ENCODE assay signal across 2 cellular contexts in the genomic region with DNA sequence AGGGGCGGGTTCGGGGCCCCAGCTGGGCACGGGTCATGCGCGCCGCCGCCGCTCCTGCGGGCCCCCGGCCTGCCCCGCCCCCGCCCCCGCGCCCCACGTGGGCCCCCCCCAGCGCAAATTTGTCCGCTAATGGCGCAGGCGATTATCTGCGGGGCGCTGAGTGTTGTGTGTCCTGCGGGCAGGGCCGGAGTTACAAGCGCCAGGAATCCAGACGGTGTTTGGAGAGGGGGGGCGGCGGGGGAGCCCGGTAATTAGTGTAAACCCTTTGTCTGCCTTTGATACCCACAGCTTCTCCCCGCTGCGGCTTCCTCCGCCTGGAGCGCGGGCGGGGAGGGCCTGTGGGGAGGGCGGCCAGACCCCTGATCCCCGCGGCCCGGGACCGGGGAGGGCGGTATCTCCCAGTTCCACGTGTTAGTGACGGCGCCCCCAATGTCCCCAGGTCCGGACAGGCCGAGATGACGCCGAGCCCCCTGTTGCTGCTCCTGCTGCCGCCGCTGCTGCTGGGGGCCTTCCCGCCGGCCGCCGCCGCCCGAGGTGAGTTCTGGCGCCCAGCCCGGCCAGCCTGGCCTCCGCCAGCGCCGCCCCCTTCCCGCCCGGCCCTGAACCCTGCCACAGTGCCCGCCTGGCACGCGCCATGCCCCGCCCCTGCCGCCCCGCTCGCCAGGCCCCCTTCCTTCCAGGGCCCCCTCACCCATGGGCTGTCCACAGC.
TF ChIP-seq lines count a peak whose summit lies in the region.

No MANE protein-coding gene starts in this region.

TF ChIP-seq in GM12878, 131 proteins besides CTCF, POLR2A, EP300 and RAD21:
- no peak for TF ChIP-seq ZZZ3 (IDR thresholded peaks at IDR 0.05; ENCODE audit: control insufficient read depth, insufficient read length, low read depth)
- TF ChIP-seq NR2C2 (IDR thresholded peaks at IDR 0.05; ENCODE audit: borderline replicate concordance, control insufficient read depth, insufficient read length, low read depth) = no peak
- peak; percentile 39; the same call in 1 of the 2 replicates for TF ChIP-seq IKZF1 (conservative IDR thresholded peaks at IDR 0.05)
- peak; percentile 40; the same call in 1 of the 2 replicates for TF ChIP-seq DPF2 (IDR thresholded peaks at IDR 0.05)
- TF ChIP-seq BHLHE40 (IDR thresholded peaks at IDR 0.05; ENCODE audit: borderline replicate concordance in 1 of 2, low read depth in 2 of 2, low read length in 1 of 2) = peak in 1 of 2 experiments; percentile 21; a peak in 1 of 4 replicates

TF ChIP-seq in liver, 16 proteins besides CTCF, POLR2A, EP300 and RAD21:
- TF ChIP-seq YY1 (IDR thresholded peaks at IDR 0.05) (peak; percentile 33), JUND (IDR thresholded peaks at IDR 0.05) (no peak)
